Comparison of ENCODE assay signal across 12 cellular contexts in the genomic region with DNA sequence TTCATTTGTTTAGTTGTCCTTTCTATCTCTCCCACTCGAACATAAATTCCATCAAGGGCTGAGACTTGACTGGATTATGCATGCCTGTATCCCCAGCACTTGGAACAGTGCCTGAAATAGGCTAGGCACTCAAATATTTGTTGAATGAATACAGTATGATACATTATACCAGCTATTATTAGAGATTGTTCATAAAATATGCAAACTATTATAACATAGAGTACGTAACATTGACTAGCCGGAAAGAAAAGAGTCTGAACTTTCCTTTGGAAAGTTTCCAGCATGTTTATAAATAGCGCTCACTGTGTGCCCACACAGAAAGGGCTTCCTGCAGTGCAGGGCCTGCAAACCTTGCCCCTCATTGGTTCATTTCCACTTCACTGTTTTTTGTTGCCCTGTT. TPM values are rescaled to one million over a fixed set of nuclear protein-coding genes. Genes with fewer than 3 reads are reported as not detected.
DNase-seq lines count a peak whose midpoint lies in the region; ATAC-seq and TF ChIP-seq lines count a peak whose summit lies in the region.
"Had no signal": no experiment of that assay in that cellular context is flagged by ENCODE, and none has a peak within 500 bp of the region (broad histone marks: within the 10 kb centered on the region; RNA-seq: fewer than 3 reads in every experiment).

No MANE protein-coding gene starts in this region.

- TF ChIP-seq CTCF in body of pancreas (IDR thresholded peaks at IDR 0.05) (no peak), GM13976 (IDR thresholded peaks at IDR 0.05; ENCODE audit: borderline replicate concordance, control extremely low read depth, extremely low read depth, insufficient read depth, missing control alignments) (no peak), dorsolateral prefrontal cortex (IDR thresholded peaks at IDR 0.05 in 54 of 56, conservative IDR thresholded peaks at IDR 0.05 in 2 of 56; ENCODE audit: low read depth in 1 of 56, partially characterized antibody in 56 of 56) (no peak)

- no peaks in the 10 kb centered on the region for H3K36me3 ChIP-seq in body of pancreas (replicated peaks in 1 of 2; ENCODE audit: insufficient read depth in 1 of 2, low read depth in 2 of 2)
- H3K36me3 ChIP-seq: esophagus muscularis mucosa had no signal

- no peak for TF ChIP-seq POLR2A in body of pancreas (IDR thresholded peaks at IDR 0.05)

- H3K4me3 ChIP-seq in body of pancreas = no peak overlapping the region
- no peak overlapping the region for H3K4me3 ChIP-seq in dorsolateral prefrontal cortex
- H3K4me3 ChIP-seq: esophagus muscularis mucosa had no signal

- in situ Hi-C loops in GM13976 (cut with MboI; ENCODE audit: low sequenced_read_pairs, unreplicated experiment) = no loop called here

- H3K27ac ChIP-seq in body of pancreas (no peak overlapping the region), dorsolateral prefrontal cortex (no peak overlapping the region)
- H3K27ac ChIP-seq: esophagus muscularis mucosa had no signal

- no peak overlapping the region for H3K4me3 Mint-ChIP-seq in activated T-cell treated with anti-CD3 and anti-CD28 coated beads, Interleukin-2, amount 50 U/mL, for 4 hours
- H3K4me3 Mint-ChIP-seq: T-helper 17 cell had no signal

- H3K27me3 Mint-ChIP-seq in activated T-cell treated with anti-CD3 and anti-CD28 coated beads, Interleukin-2, amount 50 U/mL, for 4 hours (ENCODE audit: low read depth) = no peaks in the 10 kb centered on the region
- H3K27me3 Mint-ChIP-seq: T-helper 17 cell had no signal

- 19 to 20% methylated on average over 4 of the region's 4 CpGs for WGBS in body of pancreas, 2 donors

- intact Hi-C loops in body of pancreas (cut with DNase I) = no loop called here
- intact Hi-C loops in dorsolateral prefrontal cortex (cut with DNase I) = no loop called here

- H3K9me3 ChIP-seq in body of pancreas = no peaks in the 10 kb centered on the region
- H3K9me3 ChIP-seq: esophagus muscularis mucosa had no signal

- H3K27me3 ChIP-seq in body of pancreas (no peaks in the 10 kb centered on the region), dorsolateral prefrontal cortex (no peaks in the 10 kb centered on the region)
- H3K27me3 ChIP-seq: esophagus muscularis mucosa had no signal

- no peaks in the 10 kb centered on the region for H3K36me3 Mint-ChIP-seq in activated T-cell treated with anti-CD3 and anti-CD28 coated beads, Interleukin-2, amount 50 U/mL, for 4 hours (ENCODE audit: insufficient read depth)

- no peaks in the 10 kb centered on the region for H3K9me3 Mint-ChIP-seq in activated T-cell treated with anti-CD3 and anti-CD28 coated beads, Interleukin-2, amount 50 U/mL, for 4 hours
- H3K9me3 Mint-ChIP-seq: activated T-helper 2 cell treated with anti-CD3 and anti-CD28 coated beads, Interferon-gamma antibody, Interleukin-2, Interleukin-4, amounts not matched to agents 10 μg/mL and 5 μg/mL and 100 μg/mL, durations not matched to agents 14 hours and 24 hours and 36 hours had no signal

- ATAC-seq in body of pancreas (peak; percentile 52), GM21526 (IDR thresholded peaks at IDR 0.05; ENCODE audit: low FRiP score, unreplicated experiment) (no peak)
- ATAC-seq in activated T-cell treated with anti-CD3 and anti-CD28 coated beads, Interleukin-2, amount 50 U/mL, for 4 hours = no peak
- ATAC-seq: T-helper 17 cell had no signal

- peak; percentile 84 for DNase-seq in COLO829 (ENCODE audit: low spot score)
- DNase-seq in NCI-H1048 (lab: John Stamatoyannopoulos, UW) = peak; percentile 86
- peak in 1 of 4 donors; percentile 3 for DNase-seq in body of pancreas
- DNase-seq in lung microvascular endothelial cell (ENCODE audit: low read depth in 2 of 2) = peak; percentile 16 to 40
- DNase-seq in GM13976 (ENCODE audit: low spot score) = no peak
- DNase-seq in dorsolateral prefrontal cortex = no peak
- DNase-seq in activated T-cell treated with anti-CD3 and anti-CD28 coated beads, Interleukin-2, amount 50 U/mL, for 4 hours = no peak
- DNase-seq: NCI-H1930, T-helper 17 cell had no signal

- no peaks in the 10 kb centered on the region for H3K4me1 Mint-ChIP-seq in activated T-cell treated with anti-CD3 and anti-CD28 coated beads, Interleukin-2, amount 50 U/mL, for 4 hours (ENCODE audit: low read depth)
- H3K4me1 Mint-ChIP-seq: T-helper 17 cell had no signal

- no peaks in the 10 kb centered on the region for H3K4me1 ChIP-seq in body of pancreas

RNA-seq across cellular contexts. Expression of gene SNTN, which starts 27.3 kb away (rescaled TPM):
- 1 to 10 TPM in 1 of 2 donors, not detected in 1; 1.0 TPM for total RNA-seq in body of pancreas
- not detected in 2 replicates for total RNA-seq in lung microvascular endothelial cell
- under 1 TPM in 5 of 120 experiments, not detected in 115; 0.13 to 0.61 (median 0.42) TPM for total RNA-seq in dorsolateral prefrontal cortex
- total RNA-seq in activated T-cell treated with anti-CD3 and anti-CD28 coated beads, Interleukin-2, amount 50 U/mL, for 4 hours = not detected
- total RNA-seq: activated T-helper 2 cell treated with anti-CD3 and anti-CD28 coated beads, Interferon-gamma antibody, Interleukin-2, Interleukin-4, amounts not matched to agents 10 μg/mL and 5 μg/mL and 100 μg/mL, durations not matched to agents 14 hours and 24 hours and 36 hours; esophagus muscularis mucosa; T-helper 17 cell had no signal

Comparison
In these comparisons a context has a peak if more than half of its experiments do, and no peak if none do; other contexts are left out.
1. DNase-seq: peak in COLO829 (single experiment), NCI-H1048 (single experiment) and lung microvascular endothelial cell (2 of 2); none in GM13976 (single experiment), dorsolateral prefrontal cortex (0 of 10) and activated T-cell treated with anti-CD3 and anti-CD28 coated beads, Interleukin-2, amount 50 U/mL, for 4 hours (single experiment).